16 cellular contexts compared by ENCODE assay signal in the genomic region with DNA sequence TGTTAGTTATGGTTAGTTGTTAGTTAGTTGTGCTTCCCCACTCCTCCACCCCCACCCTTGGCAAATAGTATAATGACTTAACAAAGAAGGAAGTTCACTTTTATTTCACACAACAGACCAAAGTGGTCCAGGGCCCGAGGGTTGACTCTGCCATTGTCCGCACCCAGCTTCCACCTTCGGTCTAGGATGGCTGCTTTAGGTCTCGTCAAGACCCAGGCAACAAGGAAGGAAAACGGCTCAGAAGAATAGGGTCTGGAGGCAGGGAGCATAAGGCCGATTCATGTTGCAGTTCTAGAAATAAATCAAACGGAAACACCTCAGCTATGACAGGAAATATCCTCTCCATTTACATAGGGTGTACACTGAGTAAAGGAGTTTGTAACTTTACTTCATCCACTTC.
DNase-seq lines count a peak whose midpoint lies in the region; ATAC-seq, FAIRE-seq and TF ChIP-seq lines count a peak whose summit lies in the region.
"Had no signal": no experiment of that assay in that cellular context is flagged by ENCODE, and none has a peak within 500 bp of the region (broad histone marks: within the 10 kb centered on the region; RNA-seq: fewer than 3 reads in every experiment).

No MANE protein-coding gene starts in this region.

- H3K27ac ChIP-seq in HL-60 (replicated peaks), result peak overlapping the region; percentile 51
- H3K27ac ChIP-seq: body of pancreas, coronary artery had no signal

- POLR2A ChIA-PET in naive thymus-derived CD8-positive, alpha-beta T cell (lab: Charles Lee), result interaction anchor here (0.6 to 1.6 kb wide), 4 partner anchors 10 to 233 kb away, joined by 3 to 4 read pairs (median 3); no protein-coding TSS in a partner anchor

- no peaks in the 10 kb centered on the region for H3K27me3 ChIP-seq in HL-60 (ENCODE audit: insufficient read depth, poor library complexity, severe bottlenecking)
- H3K27me3 ChIP-seq: body of pancreas, left lung had no signal

- peaks cover 9% of the 10 kb centered on the region for H3K36me3 Mint-ChIP-seq in activated CD4-positive, alpha-beta T cell treated with anti-CD3 and anti-CD28 coated beads, Interleukin-2, amount 10 ng/mL, durations not matched to agents 24 days and 14 days (ENCODE audit: low read depth)
- peaks cover 8 to 23% of the 10 kb centered on the region in 2 donors for H3K36me3 Mint-ChIP-seq in activated T-cell treated with anti-CD3 and anti-CD28 coated beads, Interleukin-2, amount 50 U/mL, for 72 hours (ENCODE audit: insufficient read depth in 2 of 2)
- H3K36me3 Mint-ChIP-seq in naive thymus-derived CD8-positive, alpha-beta T cell, result no peaks in the 10 kb centered on the region

- DNase-seq in activated CD4-positive, alpha-beta T cell treated with anti-CD3 and anti-CD28 coated beads, Interleukin-2, amount 10 ng/mL, durations not matched to agents 24 days and 14 days, result no peak
- no peak for DNase-seq in activated CD4-positive, alpha-beta T cell treated with anti-CD3 and anti-CD28 coated beads, Interleukin-2, amount 50 U/mL, for 48 hours
- DNase-seq in HL-60 (ENCODE audit: low read depth in 1 of 2, low spot score in 1 of 2) (peak in 1 of 2 experiments; percentile 19), H54 (ENCODE audit: insufficient read length, low spot score) (no peak), omental fat pad (ENCODE audit: low spot score) (no peak), SHP77 (lab: John Stamatoyannopoulos, UW) (no peak)
- no peak for DNase-seq in activated T-cell treated with anti-CD3 and anti-CD28 coated beads, Interleukin-2, amount 50 U/mL, for 72 hours
- no peak for DNase-seq in naive thymus-derived CD8-positive, alpha-beta T cell
- DNase-seq: activated CD4-positive, CD25-positive, alpha-beta regulatory T cell treated with anti-CD3 and anti-CD28 coated beads, Interleukin-2, amount 50 U/mL, for 72 hours; body of pancreas; erythroblast; left lung; NCI-H226; SIG-M5 had no signal

- TF ChIP-seq CTCF in HL-60 (IDR thresholded peaks at IDR 0.05; ENCODE audit: insufficient read depth, low read length) (no peak), omental fat pad (IDR thresholded peaks at IDR 0.05) (no peak)

- peaks cover 12% of the 10 kb centered on the region for H3K9me3 Mint-ChIP-seq in activated CD4-positive, alpha-beta T cell treated with anti-CD3 and anti-CD28 coated beads, Interleukin-2, amount 10 ng/mL, durations not matched to agents 24 days and 14 days
- peaks cover 6% of the 10 kb centered on the region in 2 donors for H3K9me3 Mint-ChIP-seq in activated T-cell treated with anti-CD3 and anti-CD28 coated beads, Interleukin-2, amount 50 U/mL, for 72 hours
- peaks cover 0 to 2% (median 0%) of the 10 kb centered on the region in 9 donors for H3K9me3 Mint-ChIP-seq in naive thymus-derived CD8-positive, alpha-beta T cell

- intact Hi-C loops in activated CD4-positive, alpha-beta T cell treated with anti-CD3 and anti-CD28 coated beads, Interleukin-2, amount 10 ng/mL, durations not matched to agents 24 days and 14 days (cut with micrococcal nuclease), result no loop called here

- H3K4me3 Mint-ChIP-seq in activated CD4-positive, alpha-beta T cell treated with anti-CD3 and anti-CD28 coated beads, Interleukin-2, amount 10 ng/mL, durations not matched to agents 24 days and 14 days, result peak overlapping the region; percentile 69
- peak overlapping the region; percentile 64 to 69 for H3K4me3 Mint-ChIP-seq in activated T-cell treated with anti-CD3 and anti-CD28 coated beads, Interleukin-2, amount 50 U/mL, for 72 hours
- H3K4me3 Mint-ChIP-seq in naive thymus-derived CD8-positive, alpha-beta T cell, result peak overlapping the region; percentile 23 to 86 (median 68)

- no peaks in the 10 kb centered on the region for H3K27me3 Mint-ChIP-seq in activated CD4-positive, alpha-beta T cell treated with anti-CD3 and anti-CD28 coated beads, Interleukin-2, amount 10 ng/mL, durations not matched to agents 24 days and 14 days
- H3K27me3 Mint-ChIP-seq in activated T-cell treated with anti-CD3 and anti-CD28 coated beads, Interleukin-2, amount 50 U/mL, for 72 hours (ENCODE audit: low read depth), result no peaks in the 10 kb centered on the region
- no peaks in the 10 kb centered on the region for H3K27me3 Mint-ChIP-seq in naive thymus-derived CD8-positive, alpha-beta T cell

- peak overlapping the region; percentile 86 for H3K27ac Mint-ChIP-seq in activated CD4-positive, alpha-beta T cell treated with anti-CD3 and anti-CD28 coated beads, Interleukin-2, amount 10 ng/mL, durations not matched to agents 24 days and 14 days
- H3K27ac Mint-ChIP-seq in activated T-cell treated with anti-CD3 and anti-CD28 coated beads, Interleukin-2, amount 50 U/mL, for 72 hours, result peak overlapping the region; percentile 71
- peak overlapping the region; percentile 86 to 100 (median 91) for H3K27ac Mint-ChIP-seq in naive thymus-derived CD8-positive, alpha-beta T cell

- no peak overlapping the region for H3K4me3 ChIP-seq in HL-60 (replicated peaks; ENCODE audit: insufficient read depth, low read length)
- H3K4me3 ChIP-seq: body of pancreas, coronary artery, left lung, smooth muscle cell had no signal

- no peak for FAIRE-seq in H54 (lab: Jason Lieb, UNC)

- TF ChIP-seq POLR2A in H54 (IDR thresholded peaks at IDR 0.05; ENCODE audit: low read depth, low read length), result no peak

- ATAC-seq in activated T-cell treated with anti-CD3 and anti-CD28 coated beads, Interleukin-2, amount 50 U/mL, for 72 hours (replicated peaks in 1 of 2), result no peak
- ATAC-seq in naive thymus-derived CD8-positive, alpha-beta T cell, result no peak
- no peak for ATAC-seq in omental fat pad (ENCODE audit: low FRiP score)
- ATAC-seq: body of pancreas, left lung had no signal

- H3K4me1 Mint-ChIP-seq in activated CD4-positive, alpha-beta T cell treated with anti-CD3 and anti-CD28 coated beads, Interleukin-2, amount 10 ng/mL, durations not matched to agents 24 days and 14 days, result peaks cover 69% of the 10 kb centered on the region
- H3K4me1 Mint-ChIP-seq in activated T-cell treated with anti-CD3 and anti-CD28 coated beads, Interleukin-2, amount 50 U/mL, for 72 hours (ENCODE audit: low read depth), result peaks cover 100% of the 10 kb centered on the region
- peaks cover 33 to 80% (median 73%) of the 10 kb centered on the region in 4 donors for H3K4me1 Mint-ChIP-seq in naive thymus-derived CD8-positive, alpha-beta T cell
